Comparison of ENCODE assay signal across 11 cellular contexts in genomic region chr1:178575611-178576331, GRCh38.
DNase-seq lines count a peak whose midpoint lies in the region; ATAC-seq, FAIRE-seq and TF ChIP-seq lines count a peak whose summit lies in the region.
"Had no signal": no experiment of that assay in that cellular context is flagged by ENCODE, and none has a peak within 500 bp of the region (broad histone marks: within the 10 kb centered on the region; RNA-seq: fewer than 3 reads in every experiment).

No MANE protein-coding gene starts in this region.

- H3K36me3 Mint-ChIP-seq in memory B cell = peaks cover 10% of the 10 kb centered on the region

- peak overlapping the region; percentile 98 for H3K27ac Mint-ChIP-seq in memory B cell

- peak overlapping the region; percentile 65 for H3K4me3 Mint-ChIP-seq in memory B cell

- no peaks in the 10 kb centered on the region for H3K9me3 Mint-ChIP-seq in memory B cell

- no peaks in the 10 kb centered on the region for H3K27me3 Mint-ChIP-seq in memory B cell

- peak; percentile 26 for DNase-seq in RPMI8226
- peak; percentile 36 to 45 for DNase-seq in memory B cell (ENCODE audit: low spot score in 2 of 2)
- no peak for DNase-seq in HCEC 1CT
- DNase-seq in H54 (ENCODE audit: insufficient read length, low spot score) = no peak
- no peak for DNase-seq in UCSD-AML1 (lab: John Stamatoyannopoulos, UW; ENCODE audit: unreplicated experiment)
- DNase-seq: NCI-H1694 treated with DMSO at 0.1 percent for 48 hours; nucleus accumbens; stimulated activated CD8-positive, alpha-beta memory T cell treated with anti-CD3 and anti-CD28 coated beads, Interleukin-4, amount 100 ng/mL, for 48 hours had no signal

- ATAC-seq in GM18867 (IDR thresholded peaks at IDR 0.05; ENCODE audit: unreplicated experiment) (peak; percentile 36), HG02759 (IDR thresholded peaks at IDR 0.05; ENCODE audit: unreplicated experiment) (peak; percentile 32), memory B cell (ENCODE audit: low read depth) (peak; percentile 67), GM18861 (IDR thresholded peaks at IDR 0.05; ENCODE audit: unreplicated experiment) (no peak)

- H3K4me1 Mint-ChIP-seq in memory B cell = peaks cover 63% of the 10 kb centered on the region

- FAIRE-seq in H54 (lab: Jason Lieb, UNC) = no peak

- no peak for TF ChIP-seq POLR2A in H54 (IDR thresholded peaks at IDR 0.05; ENCODE audit: low read depth, low read length)

Comparison
In these comparisons a context has a peak if more than half of its experiments do, and no peak if none do; other contexts are left out.
1. DNase-seq: peak in RPMI8226 (single experiment) and memory B cell (2 of 2); none in HCEC 1CT (single experiment), H54 (single experiment) and UCSD-AML1 (single experiment).